8 cellular contexts compared by ENCODE assay signal in genomic region chr13:45341799-45342584, GRCh38. TPM values are rescaled to one million over a fixed set of nuclear protein-coding genes. Genes with fewer than 3 reads are reported as not detected.
A peak's percentile ranks its signal among the peaks of the same experiment; 100 is the strongest.
DNase-seq lines count a peak whose midpoint lies in the region; ATAC-seq lines count a peak whose summit lies in the region.

No MANE protein-coding gene starts in this region.

- H3K18ac ChIP-seq in mesenchymal stem cell (ENCODE audit: low read depth in 1 of 2, low read length in 2 of 2) = peak overlapping the region; percentile 77 to 90

- peak overlapping the region; percentile 64 to 75 for H3K4ac ChIP-seq in mesenchymal stem cell (ENCODE audit: low read depth in 1 of 2, low read length in 2 of 2)

- H2AK5ac ChIP-seq in mesenchymal stem cell (ENCODE audit: low read length, severe bottlenecking) = no peak overlapping the region

- peak overlapping the region in 1 of 2 experiments; percentile 14 for H2BK12ac ChIP-seq in mesenchymal stem cell (ENCODE audit: low read length in 2 of 2)

- H3K27ac ChIP-seq in mesenchymal stem cell (ENCODE audit: low read length, poor library complexity, severe bottlenecking) = peak overlapping the region; percentile 75

- peaks cover 11 to 52% of the 10 kb centered on the region in 2 experiments for H3K36me3 ChIP-seq in mesenchymal stem cell (ENCODE audit: control insufficient read depth in 1 of 2, insufficient read depth in 2 of 2, low read depth in 1 of 2, low read length in 2 of 2)

- peak overlapping the region; percentile 42 for H2BK120ac ChIP-seq in mesenchymal stem cell (ENCODE audit: low read depth, low read length)

- DNase-seq in NCI-H1436 (lab: John Stamatoyannopoulos, UW) (peak; percentile 25), NCI-H1436 treated with DMSO at 0.1 percent for 48 hours (lab: John Stamatoyannopoulos, UW) (no peak), RKO (ENCODE audit: low spot score) (peak; percentile 79), dermis microvascular lymphatic vessel endothelial cell (ENCODE audit: low read depth in 2 of 2) (peak; percentile 59 to 66), mesenchymal stem cell (peak; percentile 62), ureter (ENCODE audit: low spot score) (peak; percentile 57), NCI-H2196 (lab: John Stamatoyannopoulos, UW; ENCODE audit: unreplicated experiment) (no peak)

- H2BK5ac ChIP-seq in mesenchymal stem cell (ENCODE audit: low read depth, low read length, poor library complexity, severe bottlenecking) = no peak overlapping the region

- H3K79me1 ChIP-seq in mesenchymal stem cell (replicated peaks; ENCODE audit: low read length, poor library complexity, severe bottlenecking) = peaks cover 9% of the 10 kb centered on the region

- no peaks in the 10 kb centered on the region for H3K27me3 ChIP-seq in mesenchymal stem cell (ENCODE audit: control insufficient read depth in 1 of 2, insufficient read depth in 1 of 2, low read length in 2 of 2)

- peak overlapping the region; percentile 99 for H3K9ac ChIP-seq in mesenchymal stem cell (ENCODE audit: low read length)

- peak overlapping the region; percentile 68 for H3K4me2 ChIP-seq in mesenchymal stem cell (ENCODE audit: low read length, poor library complexity, severe bottlenecking)

- peak overlapping the region; percentile 84 for H2BK15ac ChIP-seq in mesenchymal stem cell (ENCODE audit: low read depth, poor library complexity, severe bottlenecking)

- peak overlapping the region in 1 of 2 experiments; percentile 14 for H3K23ac ChIP-seq in mesenchymal stem cell (ENCODE audit: low read length in 2 of 2)

- peaks cover 5% of the 10 kb centered on the region for H3K4me1 ChIP-seq in mesenchymal stem cell (ENCODE audit: control insufficient read depth, insufficient read depth, low read depth, low read length)

- peak overlapping the region; percentile 70 to 93 for H3K4me3 ChIP-seq in mesenchymal stem cell (ENCODE audit: insufficient read depth in 1 of 2, low read depth in 1 of 2, low read length in 2 of 2)

- peak overlapping the region; percentile 46 for H2AFZ ChIP-seq in mesenchymal stem cell (ENCODE audit: low read depth, low read length)

- H3K9me3 ChIP-seq in mesenchymal stem cell (ENCODE audit: control insufficient read depth, low read length) = no peaks in the 10 kb centered on the region

- no peak for ATAC-seq in GM21526 (IDR thresholded peaks at IDR 0.05; ENCODE audit: low FRiP score, unreplicated experiment)

- no peak overlapping the region for H4K91ac ChIP-seq in mesenchymal stem cell (ENCODE audit: low read length)

- no peak overlapping the region for H4K8ac ChIP-seq in mesenchymal stem cell (ENCODE audit: low read length)

- WGBS in mesenchymal stem cell = 32% methylated on average over 16 of the region's 18 CpGs

- H3K14ac ChIP-seq in mesenchymal stem cell (ENCODE audit: low read length in 2 of 2) = peak overlapping the region in 1 of 2 experiments; percentile 82

RNA-seq across cellular contexts. Expression of gene TPT1, which starts 1.0 kb away (rescaled TPM):
- total RNA-seq in dermis microvascular lymphatic vessel endothelial cell = 1,518 and 2,978 TPM in 2 replicates
- polyA plus RNA-seq in mesenchymal stem cell (2013, experiment 1 of 2) = 4,121 TPM
- polyA plus RNA-seq in mesenchymal stem cell (2013, experiment 2 of 2) = 4,163 TPM
- total RNA-seq in ureter = 4,913 TPM

Comparison
In these comparisons a context has a peak if more than half of its experiments do, and no peak if none do; other contexts are left out.
1. DNase-seq: peak in NCI-H1436 (single experiment), RKO (single experiment), dermis microvascular lymphatic vessel endothelial cell (2 of 2), mesenchymal stem cell (single experiment) and ureter (single experiment); none in NCI-H1436 treated with DMSO at 0.1 percent for 48 hours (single experiment) and NCI-H2196 (single experiment).